ENCODE assay signal across 1 cellular context in the genomic region with DNA sequence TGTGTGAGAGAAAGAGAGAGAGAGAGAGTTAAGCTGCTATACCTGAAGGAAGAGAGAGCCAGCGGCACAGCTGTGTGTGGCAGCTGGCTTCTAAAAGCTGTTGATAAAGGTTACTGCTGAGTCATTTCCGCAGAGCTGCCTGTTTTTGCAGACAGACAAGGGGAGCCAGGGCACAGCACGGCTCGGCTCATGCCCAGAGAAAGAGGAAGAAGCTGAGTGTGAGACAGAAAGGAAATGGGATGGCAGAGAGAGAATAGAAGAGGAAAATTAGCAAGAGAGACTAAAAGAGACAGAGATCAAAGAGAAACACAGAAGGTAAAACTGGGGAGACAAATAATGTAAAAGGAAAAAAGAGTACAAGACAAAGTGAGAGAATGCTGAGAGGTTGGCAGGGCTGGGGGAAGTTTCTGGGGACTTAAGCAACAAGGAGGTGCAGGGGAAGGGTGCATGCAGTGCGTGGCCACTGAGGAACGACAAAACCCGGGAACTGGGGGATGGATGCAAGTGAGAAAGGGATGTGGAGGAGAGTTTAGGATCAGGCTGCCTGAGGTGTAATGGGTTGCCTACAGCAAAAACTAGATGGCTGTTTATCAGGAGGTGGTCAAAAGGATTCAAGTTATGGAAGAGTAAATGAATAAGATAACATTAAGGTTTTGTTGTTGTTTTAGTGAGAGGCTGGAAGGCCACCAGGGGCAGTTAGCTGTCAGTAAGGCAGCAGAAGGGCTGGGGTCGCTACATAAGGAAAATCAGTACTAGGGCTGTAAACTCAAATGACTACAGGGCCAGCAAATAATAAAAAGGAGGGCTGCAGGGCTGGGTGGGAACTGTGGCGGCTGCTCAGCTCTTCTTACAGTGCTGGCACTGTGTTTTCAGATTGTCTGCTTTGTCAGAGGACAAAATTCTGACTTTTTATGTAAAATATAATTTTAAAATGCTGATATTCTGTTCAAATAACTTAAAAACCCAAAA.
TF ChIP-seq lines count a peak whose summit lies in the region.

No MANE protein-coding gene starts in this region.

TF ChIP-seq in K562, 482 proteins besides CTCF, POLR2A, EP300 and RAD21 (continued from another document and continues in another):
- TF ChIP-seq, protein P1, sequence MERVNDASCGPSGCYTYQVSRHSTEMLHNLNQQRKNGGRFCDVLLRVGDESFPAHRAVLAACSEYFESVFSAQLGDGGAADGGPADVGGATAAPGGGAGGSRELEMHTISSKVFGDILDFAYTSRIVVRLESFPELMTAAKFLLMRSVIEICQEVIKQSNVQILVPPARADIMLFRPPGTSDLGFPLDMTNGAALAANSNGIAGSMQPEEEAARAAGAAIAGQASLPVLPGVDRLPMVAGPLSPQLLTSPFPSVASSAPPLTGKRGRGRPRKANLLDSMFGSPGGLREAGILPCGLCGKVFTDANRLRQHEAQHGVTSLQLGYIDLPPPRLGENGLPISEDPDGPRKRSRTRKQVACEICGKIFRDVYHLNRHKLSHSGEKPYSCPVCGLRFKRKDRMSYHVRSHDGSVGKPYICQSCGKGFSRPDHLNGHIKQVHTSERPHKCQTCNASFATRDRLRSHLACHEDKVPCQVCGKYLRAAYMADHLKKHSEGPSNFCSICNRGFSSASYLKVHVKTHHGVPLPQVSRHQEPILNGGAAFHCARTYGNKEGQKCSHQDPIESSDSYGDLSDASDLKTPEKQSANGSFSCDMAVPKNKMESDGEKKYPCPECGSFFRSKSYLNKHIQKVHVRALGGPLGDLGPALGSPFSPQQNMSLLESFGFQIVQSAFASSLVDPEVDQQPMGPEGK (CRISPR knock-in tag; IDR thresholded peaks at IDR 0.05; ENCODE audit: borderline replicate concordance) = peak; percentile 48; the same call in 1 of the 2 replicates
- peak; percentile 98 for TF ChIP-seq ZNF589 (CRISPR knock-in tag; IDR thresholded peaks at IDR 0.05; ENCODE audit: low read depth)
- peak; percentile 85 for TF ChIP-seq TBP (optimal IDR thresholded peaks at IDR 0.05; ENCODE audit: low read depth, low read length)
- TF ChIP-seq KDM4B (IDR thresholded peaks at IDR 0.05; ENCODE audit: borderline replicate concordance in 2 of 2, low read depth in 1 of 2) = peak in 1 of 2 experiments; percentile 80; a peak in 1 of 4 replicates
- TF ChIP-seq EHMT2 (IDR thresholded peaks at IDR 0.05) = 0 out of 2 replicates have a peak, but pooled peaks have one; percentile 54
- TF ChIP-seq, protein P2, sequence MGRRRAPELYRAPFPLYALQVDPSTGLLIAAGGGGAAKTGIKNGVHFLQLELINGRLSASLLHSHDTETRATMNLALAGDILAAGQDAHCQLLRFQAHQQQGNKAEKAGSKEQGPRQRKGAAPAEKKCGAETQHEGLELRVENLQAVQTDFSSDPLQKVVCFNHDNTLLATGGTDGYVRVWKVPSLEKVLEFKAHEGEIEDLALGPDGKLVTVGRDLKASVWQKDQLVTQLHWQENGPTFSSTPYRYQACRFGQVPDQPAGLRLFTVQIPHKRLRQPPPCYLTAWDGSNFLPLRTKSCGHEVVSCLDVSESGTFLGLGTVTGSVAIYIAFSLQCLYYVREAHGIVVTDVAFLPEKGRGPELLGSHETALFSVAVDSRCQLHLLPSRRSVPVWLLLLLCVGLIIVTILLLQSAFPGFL (CRISPR knock-in tag; IDR thresholded peaks at IDR 0.05) = no peak
- peak in 1 of 2 experiments; percentile 87; a peak in 2 of 4 replicates for TF ChIP-seq ZMIZ1 (IDR thresholded peaks at IDR 0.05; ENCODE audit: low read depth in 2 of 2, low read length in 2 of 2)
- no peak for TF ChIP-seq HNRNPLL (IDR thresholded peaks at IDR 0.05; ENCODE audit: low read depth, low read length, poor library complexity, severe bottlenecking)
- TF ChIP-seq SNIP1 (IDR thresholded peaks at IDR 0.05; ENCODE audit: low read depth) = peak; percentile 59; the same call in 1 of the 2 replicates
- TF ChIP-seq PHTF2 (CRISPR knock-in tag; IDR thresholded peaks at IDR 0.05) = 0 out of 2 replicates have a peak, but pooled peaks have one; percentile 36
- TF ChIP-seq CCNT2 (IDR thresholded peaks at IDR 0.05; ENCODE audit: borderline replicate concordance, extremely low read depth, insufficient read length, low read depth, low read length) = no peak
- TF ChIP-seq STAT6 (CRISPR knock-in tag; IDR thresholded peaks at IDR 0.05) = 0 out of 2 replicates have a peak, but pooled peaks have one; percentile 51
- peak; percentile 97 for TF ChIP-seq C11orf30 (IDR thresholded peaks at IDR 0.05; ENCODE audit: low read depth)
- peak; percentile 81 for TF ChIP-seq ATF7 (IDR thresholded peaks at IDR 0.05)
- no peak for TF ChIP-seq ATF1 (CRISPR knock-in tag; IDR thresholded peaks at IDR 0.05)
- peak; percentile 59 for TF ChIP-seq ATF1 (tag; IDR thresholded peaks at IDR 0.05)
- TF ChIP-seq HBP1 (CRISPR knock-in tag; IDR thresholded peaks at IDR 0.05) = peak; percentile 93
- TF ChIP-seq MAZ (CRISPR knock-in tag; conservative IDR thresholded peaks at IDR 0.05 in 1 of 2, IDR thresholded peaks at IDR 0.05 in 1 of 2) = peak; percentile 57 to 66; a peak in 3 of 4 replicates
- peak; percentile 85 for TF ChIP-seq ZBED1 (IDR thresholded peaks at IDR 0.05)
- TF ChIP-seq ASH1L (IDR thresholded peaks at IDR 0.05; ENCODE audit: borderline replicate concordance, low read depth, partially characterized antibody) = peak; percentile 65
- TF ChIP-seq, protein P3, sequence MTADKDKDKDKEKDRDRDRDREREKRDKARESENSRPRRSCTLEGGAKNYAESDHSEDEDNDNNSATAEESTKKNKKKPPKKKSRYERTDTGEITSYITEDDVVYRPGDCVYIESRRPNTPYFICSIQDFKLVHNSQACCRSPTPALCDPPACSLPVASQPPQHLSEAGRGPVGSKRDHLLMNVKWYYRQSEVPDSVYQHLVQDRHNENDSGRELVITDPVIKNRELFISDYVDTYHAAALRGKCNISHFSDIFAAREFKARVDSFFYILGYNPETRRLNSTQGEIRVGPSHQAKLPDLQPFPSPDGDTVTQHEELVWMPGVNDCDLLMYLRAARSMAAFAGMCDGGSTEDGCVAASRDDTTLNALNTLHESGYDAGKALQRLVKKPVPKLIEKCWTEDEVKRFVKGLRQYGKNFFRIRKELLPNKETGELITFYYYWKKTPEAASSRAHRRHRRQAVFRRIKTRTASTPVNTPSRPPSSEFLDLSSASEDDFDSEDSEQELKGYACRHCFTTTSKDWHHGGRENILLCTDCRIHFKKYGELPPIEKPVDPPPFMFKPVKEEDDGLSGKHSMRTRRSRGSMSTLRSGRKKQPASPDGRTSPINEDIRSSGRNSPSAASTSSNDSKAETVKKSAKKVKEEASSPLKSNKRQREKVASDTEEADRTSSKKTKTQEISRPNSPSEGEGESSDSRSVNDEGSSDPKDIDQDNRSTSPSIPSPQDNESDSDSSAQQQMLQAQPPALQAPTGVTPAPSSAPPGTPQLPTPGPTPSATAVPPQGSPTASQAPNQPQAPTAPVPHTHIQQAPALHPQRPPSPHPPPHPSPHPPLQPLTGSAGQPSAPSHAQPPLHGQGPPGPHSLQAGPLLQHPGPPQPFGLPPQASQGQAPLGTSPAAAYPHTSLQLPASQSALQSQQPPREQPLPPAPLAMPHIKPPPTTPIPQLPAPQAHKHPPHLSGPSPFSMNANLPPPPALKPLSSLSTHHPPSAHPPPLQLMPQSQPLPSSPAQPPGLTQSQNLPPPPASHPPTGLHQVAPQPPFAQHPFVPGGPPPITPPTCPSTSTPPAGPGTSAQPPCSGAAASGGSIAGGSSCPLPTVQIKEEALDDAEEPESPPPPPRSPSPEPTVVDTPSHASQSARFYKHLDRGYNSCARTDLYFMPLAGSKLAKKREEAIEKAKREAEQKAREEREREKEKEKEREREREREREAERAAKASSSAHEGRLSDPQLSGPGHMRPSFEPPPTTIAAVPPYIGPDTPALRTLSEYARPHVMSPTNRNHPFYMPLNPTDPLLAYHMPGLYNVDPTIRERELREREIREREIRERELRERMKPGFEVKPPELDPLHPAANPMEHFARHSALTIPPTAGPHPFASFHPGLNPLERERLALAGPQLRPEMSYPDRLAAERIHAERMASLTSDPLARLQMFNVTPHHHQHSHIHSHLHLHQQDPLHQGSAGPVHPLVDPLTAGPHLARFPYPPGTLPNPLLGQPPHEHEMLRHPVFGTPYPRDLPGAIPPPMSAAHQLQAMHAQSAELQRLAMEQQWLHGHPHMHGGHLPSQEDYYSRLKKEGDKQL (CRISPR knock-in tag; IDR thresholded peaks at IDR 0.05; ENCODE audit: borderline replicate concordance) = peak; percentile 73; the same call in 1 of the 2 replicates
- TF ChIP-seq, protein P4, sequence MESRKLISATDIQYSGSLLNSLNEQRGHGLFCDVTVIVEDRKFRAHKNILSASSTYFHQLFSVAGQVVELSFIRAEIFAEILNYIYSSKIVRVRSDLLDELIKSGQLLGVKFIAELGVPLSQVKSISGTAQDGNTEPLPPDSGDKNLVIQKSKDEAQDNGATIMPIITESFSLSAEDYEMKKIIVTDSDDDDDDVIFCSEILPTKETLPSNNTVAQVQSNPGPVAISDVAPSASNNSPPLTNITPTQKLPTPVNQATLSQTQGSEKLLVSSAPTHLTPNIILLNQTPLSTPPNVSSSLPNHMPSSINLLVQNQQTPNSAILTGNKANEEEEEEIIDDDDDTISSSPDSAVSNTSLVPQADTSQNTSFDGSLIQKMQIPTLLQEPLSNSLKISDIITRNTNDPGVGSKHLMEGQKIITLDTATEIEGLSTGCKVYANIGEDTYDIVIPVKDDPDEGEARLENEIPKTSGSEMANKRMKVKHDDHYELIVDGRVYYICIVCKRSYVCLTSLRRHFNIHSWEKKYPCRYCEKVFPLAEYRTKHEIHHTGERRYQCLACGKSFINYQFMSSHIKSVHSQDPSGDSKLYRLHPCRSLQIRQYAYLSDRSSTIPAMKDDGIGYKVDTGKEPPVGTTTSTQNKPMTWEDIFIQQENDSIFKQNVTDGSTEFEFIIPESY (CRISPR knock-in tag; IDR thresholded peaks at IDR 0.05) = no peak
- TF ChIP-seq CBFA2T2 (conservative IDR thresholded peaks at IDR 0.05) = peak; percentile 97
- TF ChIP-seq TAF9B (IDR thresholded peaks at IDR 0.05; ENCODE audit: partially characterized antibody) = peak; percentile 100
- 0 out of 2 replicates have a peak, but pooled peaks have one; percentile 48 for TF ChIP-seq CLOCK (CRISPR knock-in tag; IDR thresholded peaks at IDR 0.05; ENCODE audit: borderline replicate concordance)
- TF ChIP-seq RCOR1 (IDR thresholded peaks at IDR 0.05; ENCODE audit: borderline replicate concordance in 1 of 2, low read depth in 2 of 2, low read length in 2 of 2) = peak in 1 of 2 experiments; percentile 86; a peak in 3 of 4 replicates
